In genomic region chr6:138246650-138247440, GRCh38 we compare ENCODE assay signal across 26 cellular contexts. TPM values are rescaled to one million over a fixed set of nuclear protein-coding genes. Genes with fewer than 3 reads are reported as not detected.
DNase-seq lines count a peak whose midpoint lies in the region; ATAC-seq and TF ChIP-seq lines count a peak whose summit lies in the region.
"Had no signal": no experiment of that assay in that cellular context is flagged by ENCODE, and none has a peak within 500 bp of the region (broad histone marks: within the 10 kb centered on the region; RNA-seq: fewer than 3 reads in every experiment).

No MANE protein-coding gene starts in this region.

- H3K36me3 Mint-ChIP-seq in MCF 10A (ENCODE audit: insufficient read depth, unreplicated experiment), result no peaks in the 10 kb centered on the region
- H3K36me3 Mint-ChIP-seq: CD8-positive, alpha-beta memory T cell had no signal

- POLR2A ChIA-PET in MCF 10A (lab: Yijun Ruan, JAX), result no interaction called here

- H3K27ac Mint-ChIP-seq in MCF 10A (ENCODE audit: low read depth, unreplicated experiment), result no peak overlapping the region
- H3K27ac Mint-ChIP-seq: CD8-positive, alpha-beta memory T cell had no signal

- H3K9me3 ChIP-seq in mammary epithelial cell (replicated peaks; ENCODE audit: insufficient read depth, low read length), result no peaks in the 10 kb centered on the region

- DNase-seq in mammary epithelial cell (peak; percentile 5), MCF 10A (ENCODE audit: unreplicated experiment) (no peak), cerebellar cortex (ENCODE audit: low spot score) (peak; percentile 87), foreskin keratinocyte (peak; percentile 19 to 54), NCI-H1417 treated with DMSO at 0.1 percent for 48 hours (lab: John Stamatoyannopoulos, UW) (no peak), GM13977 (ENCODE audit: low spot score) (no peak)
- DNase-seq: 8988T; AML-193; Calu3; CD8-positive, alpha-beta memory T cell; DMS153; GDM1; KG1; NCI-H1105; NCI-H2029 treated with DMSO at 0.1 percent for 48 hours; NCI-H226; NCI-H510A treated with DMSO at 0.1 percent for 48 hours; NCI-H748 treated with DMSO at 0.1 percent for 48 hours; SIG-M5 had no signal

- peaks cover 6% of the 10 kb centered on the region for H3K4me1 Mint-ChIP-seq in MCF 10A (ENCODE audit: insufficient read depth, unreplicated experiment)
- H3K4me1 Mint-ChIP-seq: CD8-positive, alpha-beta memory T cell had no signal

- no peak overlapping the region for H3K4me3 Mint-ChIP-seq in MCF 10A (ENCODE audit: unreplicated experiment)
- H3K4me3 Mint-ChIP-seq: CD8-positive, alpha-beta memory T cell had no signal

- CTCF ChIA-PET in mammary epithelial cell (lab: Charles Lee; ENCODE audit: low non-redundant PET), result interaction anchor here (0.6 kb wide), 1 partner anchor 31 kb away, joined by 3 read pairs; no protein-coding TSS in a partner anchor
- CTCF ChIA-PET in MCF 10A (lab: Yijun Ruan, JAX), result interaction anchor here (0.6 kb wide), 1 partner anchor 39 kb away, joined by 3 read pairs; no protein-coding TSS in a partner anchor

- H3K9ac ChIP-seq in mammary epithelial cell (ENCODE audit: insufficient read depth, low read length), result no peak overlapping the region

- BruUV-seq in mammary epithelial cell (replicated peaks; lab: Mats Ljungman, UMichigan) (no TSS peak), MCF 10A (replicated peaks; lab: Mats Ljungman, UMichigan) (no TSS peak)

- no peak overlapping the region for H2AFZ ChIP-seq in mammary epithelial cell (ENCODE audit: low read depth, low read length)

- H3K27me3 ChIP-seq in mammary epithelial cell (ENCODE audit: insufficient read depth, low read length) (no peaks in the 10 kb centered on the region), foreskin keratinocyte (no peaks in the 10 kb centered on the region)

- in situ Hi-C loops in mammary epithelial cell (cut with MboI; ENCODE audit: low sequenced_read_pairs in 2 of 2), result no loop called here
- in situ Hi-C loops in GM13977 (cut with MboI; ENCODE audit: low pct_unique_long_range_greater_than_20kb, low sequenced_read_pairs, unreplicated experiment), result no loop called here

- H3K9me3 Mint-ChIP-seq in MCF 10A (ENCODE audit: unreplicated experiment), result no peaks in the 10 kb centered on the region
- H3K9me3 Mint-ChIP-seq: CD8-positive, alpha-beta memory T cell had no signal

- no peak overlapping the region for H3K4me3 ChIP-seq in mammary epithelial cell (replicated peaks in 1 of 3; ENCODE audit: insufficient read depth in 1 of 3, low read depth in 2 of 3, low read length in 3 of 3)

- WGBS in mammary epithelial cell (ENCODE audit: low coverage, missing lambda C conversion rate), result 92% methylated on average over 3 of the region's 3 CpGs

- no peak overlapping the region for H3K27ac ChIP-seq in mammary epithelial cell (ENCODE audit: insufficient read depth, low read depth, low read length)
- H3K27ac ChIP-seq in foreskin keratinocyte, result no peak overlapping the region
- H3K27ac ChIP-seq: HL-60 had no signal

- H3K27me3 Mint-ChIP-seq in MCF 10A (ENCODE audit: insufficient read depth, unreplicated experiment), result no peaks in the 10 kb centered on the region

- TF ChIP-seq CTCF in mammary epithelial cell (conservative IDR thresholded peaks at IDR 0.05 in 1 of 2, IDR thresholded peaks at IDR 0.05 in 1 of 2; ENCODE audit: extremely low read depth in 1 of 2, insufficient read depth in 1 of 2, low read depth in 1 of 2, low read length in 2 of 2), result no peak
- no peak for TF ChIP-seq CTCF in MCF 10A (IDR thresholded peaks at IDR 0.05; ENCODE audit: unreplicated experiment)
- no peak for TF ChIP-seq CTCF in foreskin keratinocyte (conservative IDR thresholded peaks at IDR 0.05)
- TF ChIP-seq CTCF in GM13977 (IDR thresholded peaks at IDR 0.05; ENCODE audit: extremely low read depth, insufficient read depth, missing control alignments), result no peak

- peak; percentile 33 for ATAC-seq in foreskin keratinocyte
- no peak for ATAC-seq in HG03571 (IDR thresholded peaks at IDR 0.05; ENCODE audit: unreplicated experiment)
- ATAC-seq in HG02678 (IDR thresholded peaks at IDR 0.05; ENCODE audit: unreplicated experiment), result no peak
- ATAC-seq: Panc1, SK-N-SH treated with all-trans-retinoic acid at 6 μM for 48 hours had no signal

- dilution Hi-C loops in mammary epithelial cell (cut with HindIII; ENCODE audit: low sequenced_read_pairs), result no loop called here

- H4K20me1 ChIP-seq in mammary epithelial cell (ENCODE audit: insufficient read depth, low read length), result no peaks in the 10 kb centered on the region

- no peak overlapping the region for H3K4me2 ChIP-seq in mammary epithelial cell (ENCODE audit: insufficient read depth, low read depth, low read length)

- H3K4me1 ChIP-seq in mammary epithelial cell (ENCODE audit: insufficient read depth, low read length), result peaks cover 13% of the 10 kb centered on the region
- peaks cover 18% of the 10 kb centered on the region for H3K4me1 ChIP-seq in foreskin keratinocyte

- intact Hi-C loops in mammary epithelial cell (cut with micrococcal nuclease), result no loop called here
- intact Hi-C loops in MCF 10A (cut with micrococcal nuclease), result no loop called here

- no peaks in the 10 kb centered on the region for H3K79me2 ChIP-seq in mammary epithelial cell (ENCODE audit: insufficient read depth, low read length)

- H3K36me3 ChIP-seq in mammary epithelial cell (ENCODE audit: insufficient read depth, low read length), result no peaks in the 10 kb centered on the region

RNA-seq across cellular contexts. Expression of gene PBOV1, which starts 28.6 kb away (rescaled TPM):
- not detected for total RNA-seq in mammary epithelial cell
- polyA plus RNA-seq in mammary epithelial cell, result not detected
- not detected for polyA minus RNA-seq in mammary epithelial cell
- not detected in 2 replicates for total RNA-seq in MCF 10A (2022)
- total RNA-seq in foreskin keratinocyte, result not detected in 2 replicates
- not detected in 2 replicates for polyA plus RNA-seq in foreskin keratinocyte
- total RNA-seq: Calu3; CD8-positive, alpha-beta memory T cell; HT-29 had no signal
- polyA plus RNA-seq: AG04450; CD8-positive, alpha-beta memory T cell had no signal

Comparison
In these comparisons a context has a peak if more than half of its experiments do, and no peak if none do; other contexts are left out.
1. DNase-seq: peak in mammary epithelial cell (single experiment), cerebellar cortex (single experiment) and foreskin keratinocyte (2 of 2); none in MCF 10A (single experiment), NCI-H1417 treated with DMSO at 0.1 percent for 48 hours (single experiment) and GM13977 (single experiment).